Comparison of ENCODE assay signal across 8 cellular contexts in the genomic region with DNA sequence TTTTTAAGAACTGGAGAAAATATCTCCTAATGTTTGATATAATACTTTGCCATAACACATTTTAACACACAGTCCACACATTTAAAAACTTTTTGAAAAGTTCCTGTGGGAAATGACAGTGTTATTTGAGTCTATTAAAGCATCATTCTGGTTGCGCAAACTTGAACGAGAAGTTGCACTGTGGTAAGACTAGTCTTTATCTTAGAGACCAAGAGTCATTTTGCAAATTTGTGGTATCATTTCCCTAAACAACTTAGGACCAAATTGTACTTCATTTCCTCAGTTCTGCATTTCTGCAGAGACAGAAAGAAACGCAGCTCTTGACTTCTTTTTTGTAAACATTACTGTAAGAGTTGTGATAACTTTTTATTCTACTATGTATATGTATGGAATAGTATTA. TPM values are rescaled to one million over a fixed set of nuclear protein-coding genes. Genes with fewer than 3 reads are reported as not detected.
DNase-seq lines count a peak whose midpoint lies in the region; ATAC-seq and TF ChIP-seq lines count a peak whose summit lies in the region.

Gene RGS18, plus strand, starts transcription at position 282 of the 400 bp plus-strand sequence. CDS start 176 bp downstream, outside the sequence.

- no peaks in the 10 kb centered on the region for H3K27me3 Mint-ChIP-seq in natural killer cell treated with Interleukin-12 subunit alpha and Interleukin-12 subunit beta and Interleukin-15 and Interleukin-18, amount 100 ng/mL, for 72 hours
- H3K27me3 Mint-ChIP-seq in activated T-helper 17 cell treated with anti-CD3 and anti-CD28 coated beads, Interleukin-2, amount 50 U/mL, for 72 hours, result no peaks in the 10 kb centered on the region

- TF ChIP-seq POLR2A in erythroblast (IDR thresholded peaks at IDR 0.05; ENCODE audit: low read length), result no peak

- peak within 1 kb of the TSS; percentile 54 for H3K4me3 Mint-ChIP-seq in natural killer cell treated with Interleukin-12 subunit alpha and Interleukin-12 subunit beta and Interleukin-15 and Interleukin-18, amount 100 ng/mL, for 72 hours
- no peak within 1 kb of the TSS for H3K4me3 Mint-ChIP-seq in activated T-helper 17 cell treated with anti-CD3 and anti-CD28 coated beads, Interleukin-2, amount 50 U/mL, for 72 hours

- H3K27ac Mint-ChIP-seq in natural killer cell treated with Interleukin-12 subunit alpha and Interleukin-12 subunit beta and Interleukin-15 and Interleukin-18, amount 100 ng/mL, for 72 hours, result peak within 1 kb of the TSS; percentile 68 to 83
- no peak within 1 kb of the TSS for H3K27ac Mint-ChIP-seq in activated T-helper 17 cell treated with anti-CD3 and anti-CD28 coated beads, Interleukin-2, amount 50 U/mL, for 72 hours

- H3K36me3 Mint-ChIP-seq in natural killer cell treated with Interleukin-12 subunit alpha and Interleukin-12 subunit beta and Interleukin-15 and Interleukin-18, amount 100 ng/mL, for 72 hours, result no peaks in the 10 kb centered on the region
- H3K36me3 Mint-ChIP-seq in activated T-helper 17 cell treated with anti-CD3 and anti-CD28 coated beads, Interleukin-2, amount 50 U/mL, for 72 hours (ENCODE audit: low read depth), result no peaks in the 10 kb centered on the region

- DNase-seq in SIG-M5 (lab: John Stamatoyannopoulos, UW) (peak; percentile 87), erythroblast (lab: John Stamatoyannopoulos, UW) (no peak), NCI-H1092 (lab: John Stamatoyannopoulos, UW) (no peak)
- no peak for DNase-seq in natural killer cell treated with Interleukin-12 subunit alpha and Interleukin-12 subunit beta and Interleukin-15 and Interleukin-18, amount 100 ng/mL, for 72 hours (ENCODE audit: low spot score)
- no peak for DNase-seq in stimulated activated CD8-positive, alpha-beta memory T cell treated with anti-CD3 and anti-CD28 coated beads, Interleukin-4, amount 100 ng/mL, for 48 hours

- H3K4me1 Mint-ChIP-seq in natural killer cell treated with Interleukin-12 subunit alpha and Interleukin-12 subunit beta and Interleukin-15 and Interleukin-18, amount 100 ng/mL, for 72 hours (ENCODE audit: low read depth in 2 of 2), result peaks cover 0 to 11% of the 10 kb centered on the region in 2 donors
- no peaks in the 10 kb centered on the region for H3K4me1 Mint-ChIP-seq in activated T-helper 17 cell treated with anti-CD3 and anti-CD28 coated beads, Interleukin-2, amount 50 U/mL, for 72 hours

- peak; percentile 77 for ATAC-seq in GM18868 (IDR thresholded peaks at IDR 0.05; ENCODE audit: unreplicated experiment)
- peak; percentile 64 for ATAC-seq in HG02970 (IDR thresholded peaks at IDR 0.05; ENCODE audit: low FRiP score, unreplicated experiment)
- ATAC-seq in natural killer cell treated with Interleukin-12 subunit alpha and Interleukin-12 subunit beta and Interleukin-15 and Interleukin-18, amount 100 ng/mL, for 72 hours, result peak; percentile 74 to 82
- no peak for ATAC-seq in activated T-helper 17 cell treated with anti-CD3 and anti-CD28 coated beads, Interleukin-2, amount 50 U/mL, for 72 hours (replicated peaks)

- peaks cover 3% of the 10 kb centered on the region for H3K9me3 Mint-ChIP-seq in natural killer cell treated with Interleukin-12 subunit alpha and Interleukin-12 subunit beta and Interleukin-15 and Interleukin-18, amount 100 ng/mL, for 72 hours
- H3K9me3 Mint-ChIP-seq in activated T-helper 17 cell treated with anti-CD3 and anti-CD28 coated beads, Interleukin-2, amount 50 U/mL, for 72 hours, result no peaks in the 10 kb centered on the region

RNA-seq across cellular contexts. Expression of gene RGS18, which starts in this region (rescaled TPM):
- 10 to 100 TPM in 1 of 2 donors, 1 to 10 TPM in 1; 4.0 to 10.0 TPM for total RNA-seq in natural killer cell treated with Interleukin-12 subunit alpha and Interleukin-12 subunit beta and Interleukin-15 and Interleukin-18, amount 100 ng/mL, for 72 hours
- total RNA-seq in activated T-helper 17 cell treated with anti-CD3 and anti-CD28 coated beads, Interleukin-2, amount 50 U/mL, for 72 hours, result under 1 TPM; 0.42 to 0.43 TPM
